Comparison of ENCODE assay signal across 8 cellular contexts in the genomic region with DNA sequence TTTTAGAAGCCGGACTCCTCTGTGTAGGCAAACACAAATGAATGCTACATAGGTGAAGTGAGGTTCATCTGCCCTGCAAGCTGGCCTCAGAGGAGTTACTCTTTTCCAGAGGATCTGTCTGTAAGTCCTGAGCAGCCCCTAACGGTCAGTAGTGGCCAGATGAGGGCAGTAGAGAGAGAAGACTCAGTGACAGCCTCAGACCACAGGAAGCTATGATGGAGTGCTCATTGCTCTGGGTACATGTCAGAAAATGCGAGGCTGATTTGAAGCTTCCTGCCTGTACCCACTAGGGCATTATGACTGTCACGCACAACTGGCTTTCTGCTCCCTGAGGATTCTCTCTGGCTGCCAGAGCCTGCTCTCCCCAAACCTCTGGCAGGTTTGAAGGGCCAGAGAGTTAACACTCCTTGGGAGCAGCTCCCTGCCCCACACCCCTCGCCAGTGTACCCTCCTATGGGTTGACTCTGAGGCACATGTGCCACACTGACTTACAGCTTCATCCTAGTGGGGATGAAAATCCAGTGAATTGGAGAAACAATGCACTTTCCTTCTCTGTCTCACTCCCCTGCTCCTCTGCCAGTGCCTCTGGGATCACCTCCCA.
DNase-seq lines count a peak whose midpoint lies in the region; ATAC-seq and TF ChIP-seq lines count a peak whose summit lies in the region.

No MANE protein-coding gene starts in this region.

- H3K27ac Mint-ChIP-seq in Caco-2 (ENCODE audit: unreplicated experiment) (no peak overlapping the region), natural killer cell (no peak overlapping the region)

- TF ChIP-seq CTCF in Caco-2 (IDR thresholded peaks at IDR 0.05; ENCODE audit: insufficient read depth in 1 of 2, low read depth in 1 of 2, low read length in 1 of 2, severe bottlenecking in 1 of 2, unreplicated experiment in 1 of 2) = peak; percentile 55 to 74
- no peak for TF ChIP-seq CTCF in natural killer cell (IDR thresholded peaks at IDR 0.05)

- POLR2A ChIA-PET in Caco-2 (lab: Charles Lee) = no interaction called here

- no peaks in the 10 kb centered on the region for H3K4me1 ChIP-seq in Caco-2

- intact Hi-C loops in Caco-2 (cut with micrococcal nuclease; ENCODE audit: unreplicated experiment) = loop anchor here (1.0 to 5.0 kb wide), 3 partner anchors 357 to 1199 kb away; no protein-coding TSS in a partner anchor
- intact Hi-C loops in natural killer cell (cut with micrococcal nuclease) = no loop called here

- no peak overlapping the region for H3K4me3 ChIP-seq in Caco-2 (ENCODE audit: low read depth, low read length)

- H3K9me3 Mint-ChIP-seq in Caco-2 (ENCODE audit: unreplicated experiment) (no peaks in the 10 kb centered on the region), natural killer cell (peaks cover 0 to 2% of the 10 kb centered on the region in 2 donors)

- H3K36me3 ChIP-seq in Caco-2 (ENCODE audit: control insufficient read depth, insufficient read depth, low read length) = no peaks in the 10 kb centered on the region

- no peaks in the 10 kb centered on the region for H3K9me3 ChIP-seq in Caco-2

- no peaks in the 10 kb centered on the region; the same call in 1 of the 2 replicates for H3K27me3 ChIP-seq in Caco-2 (replicated peaks; ENCODE audit: control insufficient read depth, insufficient read depth, low read length)

- CTCF ChIA-PET in Caco-2 (lab: Charles Lee) = interaction anchor here (0.6 to 1.0 kb wide), 6 partner anchors 13 to 1199 kb away, joined by 3 to 7 read pairs (median 4); no protein-coding TSS in a partner anchor

- H3K4me3 Mint-ChIP-seq in Caco-2 (ENCODE audit: unreplicated experiment) (no peak overlapping the region), natural killer cell (no peak overlapping the region)

- peak; percentile 98 for ATAC-seq in GM18861 (IDR thresholded peaks at IDR 0.05; ENCODE audit: unreplicated experiment)
- ATAC-seq in HG02884 (IDR thresholded peaks at IDR 0.05; ENCODE audit: unreplicated experiment) = peak; percentile 91
- ATAC-seq in natural killer cell = peak; percentile 49 to 75 (median 68)

- peak; percentile 66 to 69 for DNase-seq in Caco-2
- DNase-seq in NCI-H460 (ENCODE audit: extremely low read depth, low read depth) = peak; percentile 22
- DNase-seq in T47D (ENCODE audit: low read depth in 1 of 2, low spot score in 1 of 2) = peak; percentile 47 to 87
- no peak for DNase-seq in natural killer cell
- DNase-seq in NCI-H226 = no peak
- DNase-seq in HuH-7.5 (ENCODE audit: low spot score) = no peak

- BruUV-seq in Caco-2 (replicated peaks; lab: Mats Ljungman, UMichigan) = no TSS peak

- H3K4me1 Mint-ChIP-seq in Caco-2 (ENCODE audit: low read depth, unreplicated experiment) (no peaks in the 10 kb centered on the region), natural killer cell (no peaks in the 10 kb centered on the region)

- in situ Hi-C loops in T47D (cut with HindIII; ENCODE audit: low pct_unique_long_range_greater_than_20kb, low sequenced_read_pairs) = no loop called here

- peaks cover 6% of the 10 kb centered on the region for H3K27me3 Mint-ChIP-seq in Caco-2 (ENCODE audit: insufficient read depth, unreplicated experiment)
- H3K27me3 Mint-ChIP-seq in natural killer cell (ENCODE audit: low read depth in 2 of 2) = no peaks in the 10 kb centered on the region

- H3K36me3 Mint-ChIP-seq in Caco-2 (ENCODE audit: insufficient read depth, unreplicated experiment) (no peaks in the 10 kb centered on the region), natural killer cell (no peaks in the 10 kb centered on the region)

Comparison
In these comparisons a context has a peak if more than half of its experiments do, and no peak if none do; other contexts are left out.
1. DNase-seq: peak in Caco-2 (2 of 2), NCI-H460 (single experiment) and T47D (2 of 2); none in natural killer cell (single experiment), NCI-H226 (single experiment) and HuH-7.5 (single experiment).
2. Peak in every context shown above with its lines, with median percentiles within 50 percentile points of each other: ATAC-seq.